Comparison of ENCODE assay signal across 8 cellular contexts in genomic region chr7:30159698-30160143, GRCh38. TPM values are rescaled to one million over a fixed set of nuclear protein-coding genes. Genes with fewer than 3 reads are reported as not detected.
DNase-seq lines count a peak whose midpoint lies in the region; ATAC-seq, FAIRE-seq and TF ChIP-seq lines count a peak whose summit lies in the region.

No MANE protein-coding gene starts in this region.

- H3K4me3 ChIP-seq in skin epidermis: no peak overlapping the region

- DNase-seq in D721Med (ENCODE audit: insufficient read length, low spot score) (no peak), H4 (ENCODE audit: low spot score) (peak; percentile 79), SHP77 treated with DMSO at 0.1 percent for 48 hours (lab: John Stamatoyannopoulos, UW) (peak; percentile 34), fibroblast of gingiva (ENCODE audit: low read depth) (peak; percentile 27), NCI-H187 treated with DMSO at 0.1 percent for 48 hours (lab: John Stamatoyannopoulos, UW) (no peak)

- ATAC-seq in HG03039 (IDR thresholded peaks at IDR 0.05; ENCODE audit: unreplicated experiment) (no peak), HG03175 (IDR thresholded peaks at IDR 0.05; ENCODE audit: unreplicated experiment) (no peak)

- H3K27ac ChIP-seq in skin epidermis: peak overlapping the region in 11 of 21 experiments; percentile 8 to 71 (median 32)

- no peak for FAIRE-seq in D721Med (lab: Jason Lieb, UNC)

- TF ChIP-seq CTCF in D721Med (IDR thresholded peaks at IDR 0.05; ENCODE audit: insufficient read depth, missing control alignments): peak; percentile 26

RNA-seq across cellular contexts. Expression of gene MTURN, which starts 24.9 kb away (rescaled TPM):
- 4.8 and 5.9 TPM in 2 replicates for total RNA-seq in H4 (2014; rRNA removed; shearing (Covaris generic))

Comparison
In these comparisons a context has a peak if more than half of its experiments do, and no peak if none do; other contexts are left out.
1. DNase-seq: peak in H4 (single experiment), SHP77 treated with DMSO at 0.1 percent for 48 hours (single experiment) and fibroblast of gingiva (single experiment); none in D721Med (single experiment) and NCI-H187 treated with DMSO at 0.1 percent for 48 hours (single experiment).